Comparison of ENCODE assay signal across 22 cellular contexts in genomic region chr9:20394928-20395327, GRCh38.
DNase-seq lines count a peak whose midpoint lies in the region; ATAC-seq and TF ChIP-seq lines count a peak whose summit lies in the region.
"Had no signal": no experiment of that assay in that cellular context is flagged by ENCODE, and none has a peak within 500 bp of the region (broad histone marks: within the 10 kb centered on the region; RNA-seq: fewer than 3 reads in every experiment).

No MANE protein-coding gene starts in this region.

- no peaks in the 10 kb centered on the region for H3K79me2 ChIP-seq in GM23338 (replicated peaks; ENCODE audit: insufficient read depth)

- H3K4me3 ChIP-seq in GM23338: no peak overlapping the region
- H3K4me3 ChIP-seq: left ventricle myocardium inferior, sigmoid colon, upper lobe of right lung had no signal

- H3K27me3 ChIP-seq in GM23338 (ENCODE audit: insufficient read depth) (no peaks in the 10 kb centered on the region), foreskin keratinocyte (no peaks in the 10 kb centered on the region)
- H3K27me3 ChIP-seq: sigmoid colon, upper lobe of right lung had no signal

- H3K4me1 Mint-ChIP-seq in GM23338: peaks cover 26% of the 10 kb centered on the region

- H3K27ac ChIP-seq in GM23338 (ENCODE audit: low read depth): no peak overlapping the region
- H3K27ac ChIP-seq in foreskin keratinocyte: no peak overlapping the region
- H3K27ac ChIP-seq: C4-2B, left ventricle myocardium inferior, sigmoid colon, upper lobe of right lung had no signal

- no peak overlapping the region for H2AFZ ChIP-seq in GM23338

- H3K36me3 Mint-ChIP-seq in GM23338 (ENCODE audit: low read depth): no peaks in the 10 kb centered on the region
- H3K36me3 Mint-ChIP-seq: immature natural killer cell had no signal

- DNase-seq in Ammon's horn (ENCODE audit: low spot score) (peak; percentile 14), GM23338 (ENCODE audit: low spot score) (peak; percentile 52), NCI-H524 (lab: John Stamatoyannopoulos, UW) (peak; percentile 79 to 94), foreskin keratinocyte (peak in 1 of 2 donors; percentile 36), activated gamma-delta T cell treated with Interleukin-2 at 50 U/mL for 16 hours (no peak), anterior cingulate cortex (lab: John Stamatoyannopoulos, UW) (no peak)
- DNase-seq: activated naive CD4-positive, alpha-beta T cell treated with Interleukin-2 at 50 U/mL for 16 hours; activated T-cell treated with anti-CD3 and anti-CD28 coated beads, Interleukin-2, amount 50 U/mL, for 4 hours; aorta; dermis blood vessel endothelial cell; head of caudate nucleus; immature natural killer cell; left ventricle myocardium inferior; NCI-H2107; Right ventricle myocardium superior; sigmoid colon; stimulated activated CD8-positive, alpha-beta memory T cell treated with anti-CD3 and anti-CD28 coated beads, Interleukin-4, amount 100 ng/mL, for 48 hours; upper lobe of right lung had no signal

- H4K20me1 ChIP-seq in GM23338 (replicated peaks; ENCODE audit: insufficient read depth): no peaks in the 10 kb centered on the region

- no peaks in the 10 kb centered on the region for H3K27me3 Mint-ChIP-seq in GM23338 (ENCODE audit: insufficient read depth, low read depth, poor library complexity)

- H3F3A ChIP-seq in GM23338 (replicated peaks; ENCODE audit: low read depth): no peaks in the 10 kb centered on the region

- H3K9me3 Mint-ChIP-seq in GM23338: no peaks in the 10 kb centered on the region
- H3K9me3 Mint-ChIP-seq: activated T-cell treated with anti-CD3 and anti-CD28 coated beads, Interleukin-2, amount 50 U/mL, for 4 hours; immature natural killer cell had no signal

- H3K4me1 ChIP-seq in GM23338 (ENCODE audit: insufficient read depth) (peaks cover 11% of the 10 kb centered on the region), foreskin keratinocyte (peaks cover 4% of the 10 kb centered on the region)
- H3K4me1 ChIP-seq: left ventricle myocardium inferior, upper lobe of right lung had no signal

- no peak overlapping the region for H3K27ac Mint-ChIP-seq in GM23338
- H3K27ac Mint-ChIP-seq: immature natural killer cell had no signal

- H3K36me3 ChIP-seq in GM23338 (ENCODE audit: insufficient read depth): no peaks in the 10 kb centered on the region
- H3K36me3 ChIP-seq: left ventricle myocardium inferior, sigmoid colon, upper lobe of right lung had no signal

- no peaks in the 10 kb centered on the region for H3K9me2 ChIP-seq in GM23338 (ENCODE audit: insufficient read depth)

- peak; percentile 71 for ATAC-seq in GM23338
- ATAC-seq in foreskin keratinocyte: peak; percentile 44
- ATAC-seq in GM19035 (IDR thresholded peaks at IDR 0.05; ENCODE audit: unreplicated experiment): no peak
- ATAC-seq in GM18502 (IDR thresholded peaks at IDR 0.05; ENCODE audit: poor library complexity, unreplicated experiment): no peak
- ATAC-seq: activated T-cell treated with anti-CD3 and anti-CD28 coated beads, Interleukin-2, amount 50 U/mL, for 4 hours; HepG2; upper lobe of right lung had no signal

- no peak overlapping the region for H3K4me3 Mint-ChIP-seq in GM23338
- H3K4me3 Mint-ChIP-seq: activated T-cell treated with anti-CD3 and anti-CD28 coated beads, Interleukin-2, amount 50 U/mL, for 4 hours; immature natural killer cell had no signal

- H3K4me2 ChIP-seq in GM23338: no peak overlapping the region

- TF ChIP-seq CTCF in GM23338 (conservative IDR thresholded peaks at IDR 0.05; ENCODE audit: low read depth in 2 of 2) (peak in 1 of 2 experiments; percentile 45; a peak in 2 of 4 replicates), foreskin keratinocyte (conservative IDR thresholded peaks at IDR 0.05) (peak; percentile 44)

TF ChIP-seq in GM23338, 12 proteins besides CTCF, POLR2A, EP300 and RAD21 (continues in another document):
- no peak for TF ChIP-seq ETS1 (IDR thresholded peaks at IDR 0.05)
- no peak for TF ChIP-seq NANOG (IDR thresholded peaks at IDR 0.05; ENCODE audit: borderline replicate concordance)
- no peak for TF ChIP-seq STAT1 (IDR thresholded peaks at IDR 0.05; ENCODE audit: unreplicated experiment)
- TF ChIP-seq REST (IDR thresholded peaks at IDR 0.05; ENCODE audit: unreplicated experiment): no peak
- no peak for TF ChIP-seq JUNB (IDR thresholded peaks at IDR 0.05; ENCODE audit: unreplicated experiment)
- TF ChIP-seq EZH2 (IDR thresholded peaks at IDR 0.05; ENCODE audit: low read depth, unreplicated experiment): no peak
- TF ChIP-seq EZH2phosphoT487 (IDR thresholded peaks at IDR 0.05; ENCODE audit: unreplicated experiment): no peak
- no peak for TF ChIP-seq CREB1 (CRISPR knock-in tag; IDR thresholded peaks at IDR 0.05; ENCODE audit: low read depth)

Comparison
In these comparisons a context has a peak if more than half of its experiments do, and no peak if none do; other contexts are left out.
1. DNase-seq: peak in Ammon's horn (single experiment), GM23338 (single experiment) and NCI-H524 (2 of 2); none in activated gamma-delta T cell treated with Interleukin-2 at 50 U/mL for 16 hours (single experiment) and anterior cingulate cortex (0 of 58).
2. ATAC-seq: peak in GM23338 (single experiment) and foreskin keratinocyte (single experiment); none in GM19035 (single experiment) and GM18502 (single experiment).